ENCODE assay signal across 26 cellular contexts in genomic region chr15:70035051-70035718, GRCh38.
DNase-seq lines count a peak whose midpoint lies in the region; ATAC-seq, FAIRE-seq and TF ChIP-seq lines count a peak whose summit lies in the region.
"Had no signal": no experiment of that assay in that cellular context is flagged by ENCODE, and none has a peak within 500 bp of the region (broad histone marks: within the 10 kb centered on the region; RNA-seq: fewer than 3 reads in every experiment).

No MANE protein-coding gene starts in this region.

- H3K36me3 ChIP-seq in right atrium auricular region (no peaks in the 10 kb centered on the region), Karpas-422 (ENCODE audit: insufficient read depth, low read length) (no peaks in the 10 kb centered on the region), kidney (ENCODE audit: control insufficient read depth in 1 of 2, insufficient read depth in 2 of 2, low read length in 2 of 2) (no peaks in the 10 kb centered on the region)
- H3K36me3 ChIP-seq: BLaER1 treated with 17β-estradiol and CSF1 and Interleukin-3, amounts not matched to agents 10 nM and 100 nM; gastrocnemius medialis had no signal

- H3K27me3 ChIP-seq in right atrium auricular region, result no peaks in the 10 kb centered on the region
- H3K27me3 ChIP-seq in Karpas-422 (ENCODE audit: low read length), result no peaks in the 10 kb centered on the region
- H3K27me3 ChIP-seq: BLaER1 treated with 17β-estradiol and CSF1 and Interleukin-3, amounts not matched to agents 10 nM and 100 nM had no signal

- no peaks in the 10 kb centered on the region for H3K9me2 ChIP-seq in Karpas-422 (replicated peaks; ENCODE audit: insufficient read depth, low read length)

- POLR2A ChIA-PET in WTC11 (lab: Charles Lee), result no interaction called here

- H3K9me3 ChIP-seq in right atrium auricular region (no peaks in the 10 kb centered on the region), Karpas-422 (ENCODE audit: low read length) (no peaks in the 10 kb centered on the region), kidney (ENCODE audit: control insufficient read depth in 1 of 2, low read length in 2 of 2) (no peaks in the 10 kb centered on the region)
- H3K9me3 ChIP-seq: A549; BLaER1 treated with 17β-estradiol and CSF1 and Interleukin-3, amounts not matched to agents 10 nM and 100 nM; gastrocnemius medialis had no signal

- CTCF ChIA-PET in WTC11 (lab: Charles Lee), result interaction anchor here (1.4 kb wide), 1 partner anchor 52 kb away, joined by 4 read pairs; no protein-coding TSS in a partner anchor

- no peaks in the 10 kb centered on the region for H3K36me3 Mint-ChIP-seq in WTC11
- H3K36me3 Mint-ChIP-seq: naive thymus-derived CD8-positive, alpha-beta T cell had no signal

- FAIRE-seq in kidney (lab: Jason Lieb, UNC), result no peak
- FAIRE-seq: A549, D721Med, G401.6, TTC549 had no signal

- H3K9me3 Mint-ChIP-seq in WTC11, result no peaks in the 10 kb centered on the region
- H3K9me3 Mint-ChIP-seq: naive thymus-derived CD8-positive, alpha-beta T cell had no signal

- H4K20me1 ChIP-seq in Karpas-422 (ENCODE audit: insufficient read depth, low read depth, low read length), result peaks cover 6% of the 10 kb centered on the region

- intact Hi-C loops in cardiac septum (cut with DNase I), result no loop called here
- intact Hi-C loops in kidney (cut with DNase I), result no loop called here

- no peak for TF ChIP-seq CTCF in right atrium auricular region (IDR thresholded peaks at IDR 0.05)
- TF ChIP-seq CTCF in kidney (IDR thresholded peaks at IDR 0.05; ENCODE audit: borderline replicate concordance, extremely low read depth, insufficient read depth), result no peak
- no peak for TF ChIP-seq CTCF in WTC11 (IDR thresholded peaks at IDR 0.05)

- H3K27ac Mint-ChIP-seq in WTC11, result no peak overlapping the region

- H3K4me3 Mint-ChIP-seq in WTC11, result no peak overlapping the region
- H3K4me3 Mint-ChIP-seq: naive thymus-derived CD8-positive, alpha-beta T cell had no signal

- peaks cover 15% of the 10 kb centered on the region for H3K4me1 Mint-ChIP-seq in WTC11

- no peak for ATAC-seq in WTC11
- no peak for ATAC-seq in GM21717 (IDR thresholded peaks at IDR 0.05; ENCODE audit: unreplicated experiment)
- ATAC-seq: esophagus mucosa, gastrocnemius medialis had no signal

- no peak overlapping the region for H2AFZ ChIP-seq in Karpas-422 (ENCODE audit: low read length)
- H2AFZ ChIP-seq: GM23248, parathyroid adenoma had no signal

- no peaks in the 10 kb centered on the region; the same call in 1 of the 2 replicates for H3K27me3 Mint-ChIP-seq in WTC11 (ENCODE audit: low read depth)
- H3K27me3 Mint-ChIP-seq: naive thymus-derived CD8-positive, alpha-beta T cell had no signal

- H3K4me1 ChIP-seq in right atrium auricular region, result peaks cover 0 to 4% of the 10 kb centered on the region in 2 donors
- peaks cover 59% of the 10 kb centered on the region for H3K4me1 ChIP-seq in Karpas-422 (ENCODE audit: low read length)
- H3K4me1 ChIP-seq in kidney (ENCODE audit: control insufficient read depth in 1 of 2, insufficient read depth in 1 of 2, low read depth in 1 of 2, low read length in 2 of 2), result no peaks in the 10 kb centered on the region
- H3K4me1 ChIP-seq: A549, gastrocnemius medialis had no signal

- H3K79me2 ChIP-seq in Karpas-422 (ENCODE audit: low read length), result no peaks in the 10 kb centered on the region
- H3K79me2 ChIP-seq: parathyroid adenoma had no signal

- no peak overlapping the region for H3K27ac ChIP-seq in right atrium auricular region
- peak overlapping the region; percentile 20; the same call in 1 of the 2 replicates for H3K27ac ChIP-seq in Karpas-422 (ENCODE audit: low read length)
- no peak overlapping the region for H3K27ac ChIP-seq in kidney (ENCODE audit: low read depth in 2 of 2, low read length in 2 of 2)
- H3K27ac ChIP-seq: A549; BLaER1 treated with 17β-estradiol and CSF1 and Interleukin-3, amounts not matched to agents 10 nM and 100 nM; gastrocnemius medialis; GM23248; parathyroid adenoma had no signal

- DNase-seq in cardiac septum (ENCODE audit: low spot score), result peak; percentile 62
- DNase-seq in right atrium auricular region (ENCODE audit: low spot score), result no peak
- no peak for DNase-seq in Karpas-422
- peak; percentile 67 for DNase-seq in kidney
- DNase-seq in anterior cingulate cortex (lab: John Stamatoyannopoulos, UW), result no peak
- DNase-seq in WTC11 (ENCODE audit: low spot score), result no peak
- no peak for DNase-seq in NCI-H446 treated with DMSO at 0.1 percent for 48 hours (lab: John Stamatoyannopoulos, UW)
- DNase-seq: activated CD4-positive, alpha-beta T cell treated with anti-CD3 and anti-CD28 coated beads for 48 hours; activated gamma-delta T cell; effector CD8-positive, alpha-beta T cell; gastrocnemius medialis; GM23248; KBM-7; mesenchymal stem cell; NCI-H2029; Right ventricle myocardium superior; stimulated activated CD4-positive, alpha-beta T cell treated with anti-CD3 and anti-CD28 coated beads, Interleukin-2, amount 100 ng/mL, for 24 hours had no signal

- peak overlapping the region; percentile 80 for H3K4me2 ChIP-seq in Karpas-422 (ENCODE audit: low read depth, low read length, poor library complexity, severe bottlenecking)
- H3K4me2 ChIP-seq: A549 had no signal

- peak overlapping the region; percentile 51 for H3K9ac ChIP-seq in Karpas-422 (ENCODE audit: low read length)
- no peak overlapping the region for H3K9ac ChIP-seq in kidney (ENCODE audit: low read length in 2 of 2)
- H3K9ac ChIP-seq: BLaER1 treated with 17β-estradiol and CSF1 and Interleukin-3, amounts not matched to agents 10 nM and 100 nM; GM23248; parathyroid adenoma had no signal

- no peak overlapping the region for H3K4me3 ChIP-seq in right atrium auricular region
- H3K4me3 ChIP-seq in Karpas-422 (ENCODE audit: low read length), result peak overlapping the region; percentile 47
- no peak overlapping the region for H3K4me3 ChIP-seq in kidney (ENCODE audit: low read length in 2 of 2)
- H3K4me3 ChIP-seq: A549; BLaER1 treated with 17β-estradiol and CSF1 and Interleukin-3, amounts not matched to agents 10 nM and 100 nM; gastrocnemius medialis; GM23248 had no signal

TF ChIP-seq in WTC11, 78 proteins besides CTCF, POLR2A, EP300 and RAD21 (continues in another document):
- no peak for TF ChIP-seq HMGXB4 (CRISPR knock-in tag; IDR thresholded peaks at IDR 0.05)
- TF ChIP-seq ATF6 (CRISPR knock-in tag; IDR thresholded peaks at IDR 0.05), result no peak
- no peak for TF ChIP-seq GRHL2 (CRISPR knock-in tag; IDR thresholded peaks at IDR 0.05; ENCODE audit: insufficient replicate concordance, severe bottlenecking)
- TF ChIP-seq ZNF416 (CRISPR knock-in tag; IDR thresholded peaks at IDR 0.05), result no peak
- no peak for TF ChIP-seq ZNF121 (CRISPR knock-in tag; IDR thresholded peaks at IDR 0.05)
- no peak for TF ChIP-seq E2F5 (CRISPR knock-in tag; IDR thresholded peaks at IDR 0.05)
- TF ChIP-seq NR2C2 (CRISPR knock-in tag; IDR thresholded peaks at IDR 0.05), result no peak
- no peak for TF ChIP-seq CREB1 (CRISPR knock-in tag; IDR thresholded peaks at IDR 0.05)
- no peak for TF ChIP-seq ZMAT4 (CRISPR knock-in tag; IDR thresholded peaks at IDR 0.05)
- no peak for TF ChIP-seq ERG (CRISPR knock-in tag; IDR thresholded peaks at IDR 0.05)

Comparison
In these comparisons a context has a peak if more than half of its experiments do, and no peak if none do; other contexts are left out.
1. DNase-seq: peak in cardiac septum (single experiment) and kidney (single experiment); none in right atrium auricular region (single experiment), Karpas-422 (single experiment), anterior cingulate cortex (0 of 58), WTC11 (single experiment) and NCI-H446 treated with DMSO at 0.1 percent for 48 hours (single experiment).